In genomic region chr2:54065411-54065810, GRCh38 we compare ENCODE assay signal across 13 cellular contexts. TPM values are rescaled to one million over a fixed set of nuclear protein-coding genes. Genes with fewer than 3 reads are reported as not detected.
DNase-seq lines count a peak whose midpoint lies in the region; ATAC-seq, FAIRE-seq and TF ChIP-seq lines count a peak whose summit lies in the region.
"Had no signal": no experiment of that assay in that cellular context is flagged by ENCODE, and none has a peak within 500 bp of the region (broad histone marks: within the 10 kb centered on the region; RNA-seq: fewer than 3 reads in every experiment).

No MANE protein-coding gene starts in this region.

- no peaks in the 10 kb centered on the region for H3K36me3 Mint-ChIP-seq in activated CD4-positive, alpha-beta T cell treated with anti-CD3 and anti-CD28 coated beads, Interleukin-2, amount 10 ng/mL, durations not matched to agents 7 days and 5 days (ENCODE audit: low read depth)

- no peaks in the 10 kb centered on the region for H3K4me1 Mint-ChIP-seq in activated CD4-positive, alpha-beta T cell treated with anti-CD3 and anti-CD28 coated beads, Interleukin-2, amount 10 ng/mL, durations not matched to agents 7 days and 5 days
- H3K4me1 Mint-ChIP-seq: neural crest cell had no signal

- no peaks in the 10 kb centered on the region for H3K27me3 Mint-ChIP-seq in activated CD4-positive, alpha-beta T cell treated with anti-CD3 and anti-CD28 coated beads, Interleukin-2, amount 10 ng/mL, durations not matched to agents 7 days and 5 days
- H3K27me3 Mint-ChIP-seq: activated naive CD8-positive, alpha-beta T cell had no signal

- H3K4me1 ChIP-seq in heart right ventricle, result peaks cover 0 to 6% (median 0%) of the 10 kb centered on the region in 9 donors

- H3K36me3 ChIP-seq in heart right ventricle, result no peaks in the 10 kb centered on the region

- intact Hi-C loops in heart right ventricle (cut with DNase I), result no loop called here

- peak; percentile 87 for DNase-seq in GM03348 (ENCODE audit: low spot score)
- peak; percentile 48 for DNase-seq in RCC 7860 (ENCODE audit: low spot score)
- peak; percentile 83 for DNase-seq in epithelial cell of prostate (ENCODE audit: low read depth, low spot score)
- DNase-seq in occipital lobe (lab: John Stamatoyannopoulos, UW), result peak; percentile 58
- DNase-seq in activated CD4-positive, alpha-beta T cell treated with anti-CD3 and anti-CD28 coated beads, Interleukin-2, amount 10 ng/mL, durations not matched to agents 7 days and 5 days, result no peak
- no peak for DNase-seq in heart right ventricle
- DNase-seq in erythroblast (lab: John Stamatoyannopoulos, UW), result no peak
- DNase-seq: COR-L47, NCI-H1417 had no signal

- H3K27ac ChIP-seq in epithelial cell of prostate (peak overlapping the region; percentile 79), heart right ventricle (no peak overlapping the region)
- H3K27ac ChIP-seq: HL-60 had no signal

- H3K27me3 ChIP-seq in heart right ventricle, result no peaks in the 10 kb centered on the region

- TF ChIP-seq CTCF in heart right ventricle (IDR thresholded peaks at IDR 0.05), result no peak

- H3K4me3 Mint-ChIP-seq in activated CD4-positive, alpha-beta T cell treated with anti-CD3 and anti-CD28 coated beads, Interleukin-2, amount 10 ng/mL, durations not matched to agents 7 days and 5 days, result no peak overlapping the region
- H3K4me3 Mint-ChIP-seq: activated naive CD8-positive, alpha-beta T cell; neural crest cell had no signal

- ATAC-seq in GM21526 (IDR thresholded peaks at IDR 0.05; ENCODE audit: low FRiP score, unreplicated experiment), result no peak
- ATAC-seq in heart right ventricle, result no peak

- no peaks in the 10 kb centered on the region for H3K9me3 ChIP-seq in heart right ventricle

- H3K27ac Mint-ChIP-seq in activated CD4-positive, alpha-beta T cell treated with anti-CD3 and anti-CD28 coated beads, Interleukin-2, amount 10 ng/mL, durations not matched to agents 7 days and 5 days, result no peak overlapping the region
- H3K27ac Mint-ChIP-seq: activated naive CD8-positive, alpha-beta T cell had no signal

- CTCF ChIA-PET in activated CD4-positive, alpha-beta T cell treated with anti-CD3 and anti-CD28 coated beads, Interleukin-2, amount 10 ng/mL, durations not matched to agents 7 days and 5 days (lab: Charles Lee), result no interaction called here

- POLR2A ChIA-PET in activated CD4-positive, alpha-beta T cell treated with anti-CD3 and anti-CD28 coated beads, Interleukin-2, amount 10 ng/mL, durations not matched to agents 7 days and 5 days (lab: Charles Lee), result no interaction called here

- H3K4me3 ChIP-seq in heart right ventricle, result no peak overlapping the region

- FAIRE-seq in RCC 7860 (lab: Jason Lieb, UNC), result peak; percentile 71

- no peak for TF ChIP-seq POLR2A in erythroblast (IDR thresholded peaks at IDR 0.05; ENCODE audit: low read length)

- 93 to 98% methylated on average over 2 of the region's 2 CpGs for WGBS in heart right ventricle, 2 donors

- no peaks in the 10 kb centered on the region for H3K9me3 Mint-ChIP-seq in activated CD4-positive, alpha-beta T cell treated with anti-CD3 and anti-CD28 coated beads, Interleukin-2, amount 10 ng/mL, durations not matched to agents 7 days and 5 days
- H3K9me3 Mint-ChIP-seq: neural crest cell had no signal

RNA-seq across cellular contexts. Expression of gene ACYP2, which starts 50.0 kb away (rescaled TPM):
- total RNA-seq in occipital lobe (13.6 TPM), heart right ventricle (10 to 100 TPM; 48.6 to 87.1 (median 78.1) TPM)
- 10 to 100 TPM; 12.9 to 13.1 TPM for total RNA-seq in activated CD4-positive, alpha-beta T cell treated with anti-CD3 and anti-CD28 coated beads, Interleukin-2, amount 10 ng/mL, durations not matched to agents 7 days and 5 days
- 10 to 100 TPM; 45.7 to 56.5 TPM for polyA plus RNA-seq in heart right ventricle

Comparison
In these comparisons a context has a peak if more than half of its experiments do, and no peak if none do; other contexts are left out.
1. DNase-seq: peak in GM03348 (single experiment), RCC 7860 (single experiment), epithelial cell of prostate (single experiment) and occipital lobe (single experiment); none in activated CD4-positive, alpha-beta T cell treated with anti-CD3 and anti-CD28 coated beads, Interleukin-2, amount 10 ng/mL, durations not matched to agents 7 days and 5 days (single experiment), heart right ventricle (0 of 2) and erythroblast (0 of 2).